ENCODE assay signal across 27 cellular contexts in the genomic region with DNA sequence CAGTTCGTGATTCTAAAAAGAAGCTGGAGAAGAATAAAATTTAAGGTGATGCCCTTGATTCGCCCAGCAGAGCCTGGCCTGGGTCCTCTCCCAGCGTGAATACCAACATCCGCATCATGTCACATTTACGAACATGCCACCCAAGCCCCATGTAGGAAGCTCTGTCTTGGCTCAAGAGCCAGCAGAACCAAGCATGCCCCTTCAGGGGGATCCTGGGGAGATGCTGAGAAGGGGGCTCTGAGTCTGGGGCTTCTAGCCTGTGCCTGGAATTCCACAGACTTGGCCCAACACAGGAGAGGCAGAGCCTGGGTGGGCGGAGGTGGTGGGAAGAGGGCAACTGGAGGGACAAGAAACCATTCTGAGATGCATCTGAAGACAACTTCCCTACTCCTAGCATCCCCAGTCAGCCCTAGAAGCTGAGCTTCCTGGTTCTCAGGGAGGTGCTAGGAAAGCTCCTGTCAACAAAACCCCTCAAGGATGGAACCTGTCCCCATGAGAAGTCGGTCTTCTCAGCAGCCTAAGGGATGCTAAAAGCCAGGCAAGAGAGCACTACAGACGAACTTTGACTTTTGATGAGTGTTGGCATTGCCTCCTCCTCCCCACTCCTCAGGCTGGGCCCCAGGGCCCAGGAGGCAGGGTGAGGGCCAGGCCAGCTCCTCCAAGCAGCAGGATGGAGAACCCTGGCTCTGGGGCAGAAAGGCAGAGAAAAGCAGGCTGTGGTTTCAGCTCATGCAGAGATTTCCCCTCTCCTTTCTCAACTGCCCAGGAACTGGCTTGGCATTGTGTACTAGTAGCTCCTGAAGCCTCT. TPM values are rescaled to one million over a fixed set of nuclear protein-coding genes. Genes with fewer than 3 reads are reported as not detected.
A peak's percentile ranks its signal among the peaks of the same experiment; 100 is the strongest.
DNase-seq lines count a peak whose midpoint lies in the region; ATAC-seq and TF ChIP-seq lines count a peak whose summit lies in the region.
"Had no signal": no experiment of that assay in that cellular context is flagged by ENCODE, and none has a peak within 500 bp of the region (broad histone marks: within the 10 kb centered on the region; RNA-seq: fewer than 3 reads in every experiment).

No MANE protein-coding gene starts in this region.

- POLR2A ChIA-PET in activated CD4-positive, alpha-beta memory T cell treated with anti-CD3 and anti-CD28 coated beads, Interleukin-2, amount 10 ng/mL, durations not matched to agents 7 days and 5 days (lab: Charles Lee): no interaction called here
- POLR2A ChIA-PET in activated CD4-positive, alpha-beta memory T cell treated with anti-CD3 and anti-CD28 coated beads for 36 hours (lab: Charles Lee): no interaction called here

- H3K36me3 ChIP-seq in uterus (no peaks in the 10 kb centered on the region), psoas muscle (ENCODE audit: insufficient read depth in 1 of 2, low read depth in 1 of 2) (peaks cover 23 to 95% of the 10 kb centered on the region in 2 donors)

- H3K4me1 Mint-ChIP-seq in activated CD4-positive, alpha-beta memory T cell treated with anti-CD3 and anti-CD28 coated beads, Interleukin-2, amount 10 ng/mL, durations not matched to agents 7 days and 5 days: no peaks in the 10 kb centered on the region
- no peaks in the 10 kb centered on the region for H3K4me1 Mint-ChIP-seq in activated CD4-positive, alpha-beta memory T cell treated with anti-CD3 and anti-CD28 coated beads for 36 hours (ENCODE audit: low read depth)
- peaks cover 5% of the 10 kb centered on the region for H3K4me1 Mint-ChIP-seq in stimulated activated naive CD8-positive, alpha-beta T cell treated with anti-CD3 and anti-CD28 coated beads, Interleukin-15, amount 100 ng/mL, for 72 hours
- H3K4me1 Mint-ChIP-seq: CD4-positive, CD25-positive, alpha-beta regulatory T cell had no signal

- TF ChIP-seq POLR2A in uterus (IDR thresholded peaks at IDR 0.05): no peak

- 93 to 95% (median 95%) methylated on average over 8 of the region's 8 CpGs for WGBS in psoas muscle, 3 donors

- peak; percentile 13 for DNase-seq in activated CD4-positive, alpha-beta memory T cell treated with anti-CD3 and anti-CD28 coated beads, Interleukin-2, amount 10 ng/mL, durations not matched to agents 7 days and 5 days
- DNase-seq in activated CD4-positive, alpha-beta memory T cell treated with anti-CD3 and anti-CD28 coated beads for 36 hours: no peak
- DNase-seq in stimulated activated naive CD8-positive, alpha-beta T cell treated with anti-CD3 and anti-CD28 coated beads, Interleukin-15, Interleukin-2, amounts not matched to agents 100 U/mL and 50 U/mL, for 24 hours: no peak
- no peak for DNase-seq in stimulated activated naive CD8-positive, alpha-beta T cell treated with anti-CD3 and anti-CD28 coated beads, Interleukin-15, amount 100 ng/mL, for 72 hours
- peak; percentile 38 for DNase-seq in islet precursor cell
- no peak for DNase-seq in uterus
- DNase-seq in psoas muscle: no peak
- DNase-seq: 8988T; activated CD4-positive, alpha-beta T cell treated with anti-CD3 and anti-CD28 coated beads, Interleukin-2, amount 10 ng/mL, durations not matched to agents 24 days and 14 days; CD4-positive, CD25-positive, alpha-beta regulatory T cell; central memory CD4-positive, alpha-beta T cell; DMS79 treated with DMSO at 0.1 percent for 48 hours; gastrocnemius medialis; GDM1; kidney glomerular epithelial cell; NCI-H1694 treated with DMSO at 0.1 percent for 48 hours; NCI-H82; stimulated activated naive B cell treated with anti-CD40 and anti-IgM and Interleukin-4, amounts not matched to agents 10 μg/mL and 1 μg/mL and 100 μg/mL, for 72 hours; testis had no signal

- peaks cover 58% of the 10 kb centered on the region for H3K36me3 Mint-ChIP-seq in activated CD4-positive, alpha-beta memory T cell treated with anti-CD3 and anti-CD28 coated beads, Interleukin-2, amount 10 ng/mL, durations not matched to agents 7 days and 5 days (ENCODE audit: low read depth)
- H3K36me3 Mint-ChIP-seq in activated CD4-positive, alpha-beta memory T cell treated with anti-CD3 and anti-CD28 coated beads for 36 hours: peaks cover 41% of the 10 kb centered on the region

- H3K27ac ChIP-seq in uterus (peak overlapping the region; percentile 72 to 85), psoas muscle (no peak overlapping the region)
- H3K27ac ChIP-seq: ascending aorta, gastrocnemius medialis, SJSA1, skin epidermis, testis had no signal

- peak; percentile 12 for ATAC-seq in stimulated activated naive CD8-positive, alpha-beta T cell treated with anti-CD3 and anti-CD28 coated beads, Interleukin-15, Interleukin-2, amounts not matched to agents 100 U/mL and 50 U/mL, for 24 hours
- no peak for ATAC-seq in stimulated activated naive CD8-positive, alpha-beta T cell treated with anti-CD3 and anti-CD28 coated beads, Interleukin-15, amount 100 ng/mL, for 72 hours
- ATAC-seq in psoas muscle: no peak
- ATAC-seq in HG02623 (IDR thresholded peaks at IDR 0.05; ENCODE audit: unreplicated experiment): no peak
- ATAC-seq: gastrocnemius medialis; HCT116; K562; natural killer cell treated with Interleukin-12 subunit alpha and Interleukin-12 subunit beta and Interleukin-15 and Interleukin-18, amount 100 ng/mL, for 72 hours; stimulated activated naive B cell treated with anti-CD40 and anti-IgM and Interleukin-4, amounts not matched to agents 10 μg/mL and 1 μg/mL and 100 μg/mL, for 72 hours had no signal

- no peak overlapping the region for H3K4me3 ChIP-seq in uterus
- no peak overlapping the region for H3K4me3 ChIP-seq in psoas muscle
- H3K4me3 ChIP-seq: ascending aorta, gastrocnemius medialis, K562, SJSA1, skin epidermis, testis had no signal

- CTCF ChIA-PET in activated CD4-positive, alpha-beta memory T cell treated with anti-CD3 and anti-CD28 coated beads, Interleukin-2, amount 10 ng/mL, durations not matched to agents 7 days and 5 days (lab: Charles Lee): interaction anchor here (1.0 to 1.6 kb wide), 2 partner anchors 30 to 220 kb away, joined by 3 read pairs; no protein-coding TSS in a partner anchor
- CTCF ChIA-PET in activated CD4-positive, alpha-beta memory T cell treated with anti-CD3 and anti-CD28 coated beads for 36 hours (lab: Charles Lee): interaction anchor here (1.0 to 1.7 kb wide), 2 partner anchors 9 to 221 kb away, joined by 4 read pairs; no protein-coding TSS in a partner anchor

- no peaks in the 10 kb centered on the region for H3K27me3 Mint-ChIP-seq in activated CD4-positive, alpha-beta memory T cell treated with anti-CD3 and anti-CD28 coated beads, Interleukin-2, amount 10 ng/mL, durations not matched to agents 7 days and 5 days
- no peaks in the 10 kb centered on the region for H3K27me3 Mint-ChIP-seq in activated CD4-positive, alpha-beta memory T cell treated with anti-CD3 and anti-CD28 coated beads for 36 hours
- H3K27me3 Mint-ChIP-seq in stimulated activated naive CD8-positive, alpha-beta T cell treated with anti-CD3 and anti-CD28 coated beads, Interleukin-15, amount 100 ng/mL, for 72 hours: no peaks in the 10 kb centered on the region
- H3K27me3 Mint-ChIP-seq: activated CD4-positive, alpha-beta T cell treated with anti-CD3 and anti-CD28 coated beads, Interleukin-2, amount 10 ng/mL, durations not matched to agents 24 days and 14 days; CD4-positive, CD25-positive, alpha-beta regulatory T cell; natural killer cell treated with Interleukin-12 subunit alpha and Interleukin-12 subunit beta and Interleukin-15 and Interleukin-18, amount 100 ng/mL, for 72 hours; stimulated activated naive B cell treated with anti-CD40 and anti-IgM and Interleukin-4, amounts not matched to agents 10 μg/mL and 1 μg/mL and 100 μg/mL, for 72 hours had no signal

- no peaks in the 10 kb centered on the region for H3K9me3 Mint-ChIP-seq in activated CD4-positive, alpha-beta memory T cell treated with anti-CD3 and anti-CD28 coated beads, Interleukin-2, amount 10 ng/mL, durations not matched to agents 7 days and 5 days
- no peaks in the 10 kb centered on the region for H3K9me3 Mint-ChIP-seq in activated CD4-positive, alpha-beta memory T cell treated with anti-CD3 and anti-CD28 coated beads for 36 hours
- no peaks in the 10 kb centered on the region for H3K9me3 Mint-ChIP-seq in stimulated activated naive CD8-positive, alpha-beta T cell treated with anti-CD3 and anti-CD28 coated beads, Interleukin-15, amount 100 ng/mL, for 72 hours
- H3K9me3 Mint-ChIP-seq: activated CD4-positive, alpha-beta T cell treated with anti-CD3 and anti-CD28 coated beads, Interleukin-2, amount 10 ng/mL, durations not matched to agents 24 days and 14 days; activated T-helper 1 cell treated with anti-CD3 and anti-CD28 coated beads, Interleukin-12 subunit alpha, Interleukin-12 subunit beta, Interleukin-2, Interleukin-4 antibody, amounts not matched to agents 30 ng/mL and 10 ng/mL and 1 ng/mL, durations not matched to agents 14 hours and 24 hours and 36 hours; CD4-positive, CD25-positive, alpha-beta regulatory T cell; natural killer cell treated with Interleukin-12 subunit alpha and Interleukin-12 subunit beta and Interleukin-15 and Interleukin-18, amount 100 ng/mL, for 72 hours; stimulated activated naive B cell treated with anti-CD40 and anti-IgM and Interleukin-4, amounts not matched to agents 10 μg/mL and 1 μg/mL and 100 μg/mL, for 72 hours had no signal

- no peaks in the 10 kb centered on the region for H3K9me3 ChIP-seq in uterus
- H3K9me3 ChIP-seq in psoas muscle: no peaks in the 10 kb centered on the region
- H3K9me3 ChIP-seq: ascending aorta, gastrocnemius medialis, SJSA1, testis had no signal

- intact Hi-C loops in activated CD4-positive, alpha-beta memory T cell treated with anti-CD3 and anti-CD28 coated beads for 36 hours (cut with micrococcal nuclease): no loop called here
- intact Hi-C loops in uterus (cut with DNase I; ENCODE audit: low total_unique reads): no loop called here
- intact Hi-C loops in psoas muscle (cut with DNase I): no loop called here

- no peak overlapping the region for H3K4me3 Mint-ChIP-seq in activated CD4-positive, alpha-beta memory T cell treated with anti-CD3 and anti-CD28 coated beads, Interleukin-2, amount 10 ng/mL, durations not matched to agents 7 days and 5 days
- no peak overlapping the region for H3K4me3 Mint-ChIP-seq in activated CD4-positive, alpha-beta memory T cell treated with anti-CD3 and anti-CD28 coated beads for 36 hours
- H3K4me3 Mint-ChIP-seq in stimulated activated naive CD8-positive, alpha-beta T cell treated with anti-CD3 and anti-CD28 coated beads, Interleukin-15, amount 100 ng/mL, for 72 hours: no peak overlapping the region
- H3K4me3 Mint-ChIP-seq: activated CD4-positive, alpha-beta T cell treated with anti-CD3 and anti-CD28 coated beads, Interleukin-2, amount 10 ng/mL, durations not matched to agents 24 days and 14 days; activated T-helper 1 cell treated with anti-CD3 and anti-CD28 coated beads, Interleukin-12 subunit alpha, Interleukin-12 subunit beta, Interleukin-2, Interleukin-4 antibody, amounts not matched to agents 30 ng/mL and 10 ng/mL and 1 ng/mL, durations not matched to agents 14 hours and 24 hours and 36 hours; natural killer cell treated with Interleukin-12 subunit alpha and Interleukin-12 subunit beta and Interleukin-15 and Interleukin-18, amount 100 ng/mL, for 72 hours; stimulated activated naive B cell treated with anti-CD40 and anti-IgM and Interleukin-4, amounts not matched to agents 10 μg/mL and 1 μg/mL and 100 μg/mL, for 72 hours had no signal

- TF ChIP-seq CTCF in uterus (IDR thresholded peaks at IDR 0.05) (no peak), psoas muscle (IDR thresholded peaks at IDR 0.05) (no peak)

- no peak overlapping the region for H3K27ac Mint-ChIP-seq in activated CD4-positive, alpha-beta memory T cell treated with anti-CD3 and anti-CD28 coated beads, Interleukin-2, amount 10 ng/mL, durations not matched to agents 7 days and 5 days
- H3K27ac Mint-ChIP-seq in activated CD4-positive, alpha-beta memory T cell treated with anti-CD3 and anti-CD28 coated beads for 36 hours: no peak overlapping the region
- no peak overlapping the region for H3K27ac Mint-ChIP-seq in stimulated activated naive CD8-positive, alpha-beta T cell treated with anti-CD3 and anti-CD28 coated beads, Interleukin-15, amount 100 ng/mL, for 72 hours
- H3K27ac Mint-ChIP-seq: activated CD4-positive, alpha-beta T cell treated with anti-CD3 and anti-CD28 coated beads, Interleukin-2, amount 10 ng/mL, durations not matched to agents 24 days and 14 days; activated T-helper 1 cell treated with anti-CD3 and anti-CD28 coated beads, Interleukin-12 subunit alpha, Interleukin-12 subunit beta, Interleukin-2, Interleukin-4 antibody, amounts not matched to agents 30 ng/mL and 10 ng/mL and 1 ng/mL, durations not matched to agents 14 hours and 24 hours and 36 hours; natural killer cell treated with Interleukin-12 subunit alpha and Interleukin-12 subunit beta and Interleukin-15 and Interleukin-18, amount 100 ng/mL, for 72 hours; stimulated activated naive B cell treated with anti-CD40 and anti-IgM and Interleukin-4, amounts not matched to agents 10 μg/mL and 1 μg/mL and 100 μg/mL, for 72 hours had no signal

- H3K27me3 ChIP-seq in uterus (no peaks in the 10 kb centered on the region), psoas muscle (ENCODE audit: insufficient read depth in 3 of 3, low read length in 2 of 3) (no peaks in the 10 kb centered on the region)
- H3K27me3 ChIP-seq: ascending aorta, gastrocnemius medialis, SJSA1, testis had no signal

- H3K4me1 ChIP-seq in uterus (peaks cover 0 to 8% of the 10 kb centered on the region in 2 donors), psoas muscle (peaks cover 2% of the 10 kb centered on the region)
- H3K4me1 ChIP-seq: ascending aorta, gastrocnemius medialis, SJSA1, testis had no signal

RNA-seq across cellular contexts. Expression of a gene that starts 57.9 kb away (rescaled TPM):
- 10 to 100 TPM; 25.2 to 29.7 TPM for total RNA-seq in activated CD4-positive, alpha-beta memory T cell treated with anti-CD3 and anti-CD28 coated beads, Interleukin-2, amount 10 ng/mL, durations not matched to agents 7 days and 5 days
- total RNA-seq in activated CD4-positive, alpha-beta memory T cell treated with anti-CD3 and anti-CD28 coated beads for 36 hours: 10 to 100 TPM; 27.2 to 33.8 TPM
- total RNA-seq in uterus: 10 to 100 TPM; 10.9 to 38.8 (median 17.7) TPM
- 10 to 100 TPM; 27.0 to 41.6 (median 36.8) TPM for total RNA-seq in psoas muscle
- 10 to 100 TPM in 2 of 3 donors, 1 to 10 TPM in 1; 6.1 to 15.1 (median 11.9) TPM for polyA plus RNA-seq in psoas muscle

RNA-seq across cellular contexts. Expression of a gene that starts 58.3 kb away (rescaled TPM):
- 100 to 1,000 TPM; 144 to 149 TPM for total RNA-seq in activated CD4-positive, alpha-beta memory T cell treated with anti-CD3 and anti-CD28 coated beads, Interleukin-2, amount 10 ng/mL, durations not matched to agents 7 days and 5 days
- total RNA-seq in activated CD4-positive, alpha-beta memory T cell treated with anti-CD3 and anti-CD28 coated beads for 36 hours: 100 to 1,000 TPM; 172 to 175 TPM
- total RNA-seq in uterus (100 to 1,000 TPM in 2 of 4 donors, 10 to 100 TPM in 2; 87.9 to 160 (median 103) TPM), psoas muscle (100 to 1,000 TPM in 3 of 4 donors, 10 to 100 TPM in 1; 92.5 to 148 (median 113) TPM)
- 10 to 100 TPM; 32.8 to 56.3 (median 42.9) TPM for polyA plus RNA-seq in psoas muscle

Comparison
In these comparisons a context has a peak if more than half of its experiments do, and no peak if none do; other contexts are left out.
1. DNase-seq: peak in activated CD4-positive, alpha-beta memory T cell treated with anti-CD3 and anti-CD28 coated beads, Interleukin-2, amount 10 ng/mL, durations not matched to agents 7 days and 5 days (single experiment) and islet precursor cell (single experiment); none in activated CD4-positive, alpha-beta memory T cell treated with anti-CD3 and anti-CD28 coated beads for 36 hours (single experiment), stimulated activated naive CD8-positive, alpha-beta T cell treated with anti-CD3 and anti-CD28 coated beads, Interleukin-15, Interleukin-2, amounts not matched to agents 100 U/mL and 50 U/mL, for 24 hours (single experiment), stimulated activated naive CD8-positive, alpha-beta T cell treated with anti-CD3 and anti-CD28 coated beads, Interleukin-15, amount 100 ng/mL, for 72 hours (0 of 2), uterus (0 of 2) and psoas muscle (0 of 2).